ENCODE assay signal across 15 cellular contexts in genomic region chr5:135534609-135535419, GRCh38. TPM values are rescaled to one million over a fixed set of nuclear protein-coding genes. Genes with fewer than 3 reads are reported as not detected.
DNase-seq lines count a peak whose midpoint lies in the region; TF ChIP-seq lines count a peak whose summit lies in the region.
"Had no signal": no experiment of that assay in that cellular context is flagged by ENCODE, and none has a peak within 500 bp of the region (broad histone marks: within the 10 kb centered on the region; RNA-seq: fewer than 3 reads in every experiment).

No MANE protein-coding gene starts in this region.

- H3K4me2 ChIP-seq in neural cell (ENCODE audit: low read length): no peak overlapping the region

- H3K9me3 ChIP-seq in HUES48 (ENCODE audit: control insufficient read depth, insufficient read depth, low read length): peaks cover 13% of the 10 kb centered on the region; the same call in 1 of the 2 replicates
- peaks cover 13% of the 10 kb centered on the region for H3K9me3 ChIP-seq in endodermal cell (ENCODE audit: control insufficient read depth, low read length)
- H3K9me3 ChIP-seq in neural cell (ENCODE audit: low read length): no peaks in the 10 kb centered on the region
- H3K9me3 ChIP-seq: body of pancreas had no signal

- H3F3A ChIP-seq in neural cell (ENCODE audit: insufficient read depth, low read length, poor library complexity, severe bottlenecking): peaks cover 5% of the 10 kb centered on the region

- H3K36me3 Mint-ChIP-seq in endodermal cell (ENCODE audit: low read depth): no peaks in the 10 kb centered on the region

- no peak overlapping the region for H3K27ac Mint-ChIP-seq in endodermal cell

- no peaks in the 10 kb centered on the region for H3K79me2 ChIP-seq in neural cell (replicated peaks; ENCODE audit: insufficient read depth, low read length)

- H3K4me3 Mint-ChIP-seq in endodermal cell: peak overlapping the region; percentile 16

- H4K20me1 ChIP-seq in neural cell (ENCODE audit: insufficient read depth): no peaks in the 10 kb centered on the region

- no peak for TF ChIP-seq EP300 in neural cell (conservative IDR thresholded peaks at IDR 0.05; ENCODE audit: poor library complexity, severe bottlenecking)

- H2AFZ ChIP-seq in neural cell (ENCODE audit: low read depth, low read length): no peak overlapping the region

- H3K9me3 Mint-ChIP-seq in endodermal cell: peaks cover 26% of the 10 kb centered on the region

- peaks cover 100% of the 10 kb centered on the region for H3K27me3 Mint-ChIP-seq in endodermal cell (ENCODE audit: insufficient read depth)

- H3K9me2 ChIP-seq in neural cell (ENCODE audit: insufficient read depth, low read length): no peaks in the 10 kb centered on the region

- TF ChIP-seq RAD21 in neural cell (conservative IDR thresholded peaks at IDR 0.05): no peak

- no peak overlapping the region for H3K9ac ChIP-seq in HUES48 (ENCODE audit: low read depth, low read length)
- H3K9ac ChIP-seq in endodermal cell (ENCODE audit: extremely low read depth, low read length, poor library complexity, severe bottlenecking): no peak overlapping the region
- H3K9ac ChIP-seq in neural cell (ENCODE audit: low read length): no peak overlapping the region

- peak; percentile 25 for DNase-seq in CD1c-positive myeloid dendritic cell (ENCODE audit: extremely low spot score)
- DNase-seq in endodermal cell: peak; percentile 86
- no peak for DNase-seq in HuH-7.5 (ENCODE audit: low spot score)
- DNase-seq in hypothalamus (lab: John Stamatoyannopoulos, UW): no peak
- DNase-seq in NCI-H1417 (lab: John Stamatoyannopoulos, UW): no peak
- DNase-seq in hippocampal formation (lab: John Stamatoyannopoulos, UW): no peak
- DNase-seq: body of pancreas had no signal

- peak; percentile 71 for TF ChIP-seq CTCF in endodermal cell (conservative IDR thresholded peaks at IDR 0.05)
- TF ChIP-seq CTCF in neural cell (IDR thresholded peaks at IDR 0.05; ENCODE audit: poor library complexity, severe bottlenecking): no peak

- 4 to 5% methylated on average over 17 to 61 of the region's 61 CpGs for WGBS in endodermal cell (ENCODE audit: insufficient coverage in 1 of 2, insufficient read length in 1 of 2), 2 experiments

- H3K4me3 ChIP-seq in HUES48 (ENCODE audit: low read depth, low read length) (peak overlapping the region; percentile 43; the same call in 1 of the 2 replicates), endodermal cell (ENCODE audit: low read length) (peak overlapping the region; percentile 17), neural cell (ENCODE audit: low read length) (peak overlapping the region; percentile 63)
- H3K4me3 ChIP-seq: body of pancreas had no signal

- H3K4me1 ChIP-seq in HUES48 (ENCODE audit: control insufficient read depth, insufficient read depth, low read length) (peaks cover 11% of the 10 kb centered on the region), endodermal cell (ENCODE audit: control insufficient read depth, insufficient read depth, low read length) (no peaks in the 10 kb centered on the region)

- no peak overlapping the region for H3K27ac ChIP-seq in HUES48 (ENCODE audit: low read depth, low read length)
- no peak overlapping the region for H3K27ac ChIP-seq in endodermal cell (ENCODE audit: low read depth, low read length)
- no peak overlapping the region for H3K27ac ChIP-seq in neural cell (ENCODE audit: low read length)
- H3K27ac ChIP-seq: body of pancreas, right atrium auricular region had no signal

- no peaks in the 10 kb centered on the region for H3K36me3 ChIP-seq in HUES48 (ENCODE audit: control insufficient read depth, insufficient read depth, low read length)
- no peaks in the 10 kb centered on the region for H3K36me3 ChIP-seq in endodermal cell (ENCODE audit: control insufficient read depth, insufficient read depth, low read length)
- H3K36me3 ChIP-seq in neural cell (ENCODE audit: insufficient read depth, low read length): no peaks in the 10 kb centered on the region
- H3K36me3 ChIP-seq: right atrium auricular region had no signal

- H3K4me1 Mint-ChIP-seq in endodermal cell: peaks cover 16% of the 10 kb centered on the region

- H3K27me3 ChIP-seq in HUES48 (ENCODE audit: control insufficient read depth, insufficient read depth, low read length) (peaks cover 100% of the 10 kb centered on the region), endodermal cell (ENCODE audit: control insufficient read depth, insufficient read depth, low read length, poor library complexity, severe bottlenecking) (peaks cover 100% of the 10 kb centered on the region), neural cell (ENCODE audit: insufficient read depth, low read depth, low read length) (peaks cover 90% of the 10 kb centered on the region)

TF ChIP-seq in neural cell, 6 proteins besides CTCF, POLR2A, EP300 and RAD21:
- TF ChIP-seq POLR2AphosphoS5 (IDR thresholded peaks at IDR 0.05) (no peak), TAF1 (IDR thresholded peaks at IDR 0.05; ENCODE audit: low read depth) (no peak), MXI1 (conservative IDR thresholded peaks at IDR 0.05; ENCODE audit: poor library complexity, severe bottlenecking) (no peak), SMC3 (conservative IDR thresholded peaks at IDR 0.05; ENCODE audit: poor library complexity) (no peak), REST (IDR thresholded peaks at IDR 0.05; ENCODE audit: borderline replicate concordance) (no peak), EZH2 (IDR thresholded peaks at IDR 0.05; ENCODE audit: borderline replicate concordance, insufficient read depth, low read length, poor library complexity, severe bottlenecking) (no peak)

RNA-seq across cellular contexts. Expression of gene NEUROG1, which starts 0.9 kb away (rescaled TPM):
- total RNA-seq in endodermal cell: not detected
- polyA plus RNA-seq in endodermal cell (2013, experiment 1 of 2): 10.2 TPM
- polyA plus RNA-seq in endodermal cell (2013, experiment 2 of 2): 7.4 TPM
- polyA plus RNA-seq in neural cell: not detected in 2 replicates
- polyA minus RNA-seq in neural cell: 0.49 TPM in 1 of 2 replicates, not detected in the other
- total RNA-seq: body of pancreas; fibroblast of lung; HT1080; lower leg skin; right atrium auricular region; T-helper 2 cell treated with Interferon-gamma antibody and Interleukin-4, amounts not matched to agents 100 ng/mL and 5 ng/mL, for 36 hours; ureter had no signal
- polyA plus RNA-seq: fibroblast of lung had no signal

RNA-seq across cellular contexts. Expression of gene CXCL14, which starts 44.0 kb away (rescaled TPM):
- total RNA-seq in endodermal cell: under 1 TPM; 0.20 to 0.44 TPM
- 5.7 TPM for polyA plus RNA-seq in endodermal cell (2013, experiment 1 of 2)
- polyA plus RNA-seq in endodermal cell (2013, experiment 2 of 2): 7.0 TPM
- 1.1 TPM in 1 of 2 replicates, not detected in the other for polyA plus RNA-seq in neural cell
- not detected in 2 replicates for polyA minus RNA-seq in neural cell
- total RNA-seq: HT1080; T-helper 2 cell treated with Interferon-gamma antibody and Interleukin-4, amounts not matched to agents 100 ng/mL and 5 ng/mL, for 36 hours had no signal
- polyA plus RNA-seq: fibroblast of lung had no signal

Comparison
In these comparisons a context has a peak if more than half of its experiments do, and no peak if none do; other contexts are left out.
1. DNase-seq: peak in CD1c-positive myeloid dendritic cell (single experiment) and endodermal cell (single experiment); none in HuH-7.5 (single experiment), hypothalamus (0 of 51), NCI-H1417 (0 of 3) and hippocampal formation (0 of 2).
2. Peak in every context shown above with its lines, with median percentiles within 50 percentile points of each other: H3K4me3 ChIP-seq.